Comparison of ENCODE assay signal across 8 cellular contexts in genomic region chr20:3744806-3745685, GRCh38. TPM values are rescaled to one million over a fixed set of nuclear protein-coding genes. Genes with fewer than 3 reads are reported as not detected.
DNase-seq lines count a peak whose midpoint lies in the region; ATAC-seq and TF ChIP-seq lines count a peak whose summit lies in the region.

No MANE protein-coding gene starts in this region.

- 46 to 51% methylated on average over 45 of the region's 45 CpGs for WGBS in upper lobe of left lung, 2 donors
- 30% methylated on average over 45 of the region's 45 CpGs for WGBS in prostate gland

- no peaks in the 10 kb centered on the region for H3K9me3 ChIP-seq in neural cell (ENCODE audit: low read length)
- no peaks in the 10 kb centered on the region for H3K9me3 ChIP-seq in upper lobe of left lung
- H3K9me3 ChIP-seq in prostate gland = no peaks in the 10 kb centered on the region

- no peaks in the 10 kb centered on the region for H3K79me2 ChIP-seq in neural cell (replicated peaks; ENCODE audit: insufficient read depth, low read length)

- TF ChIP-seq EP300 in neural cell (conservative IDR thresholded peaks at IDR 0.05; ENCODE audit: poor library complexity, severe bottlenecking) (no peak), upper lobe of left lung (IDR thresholded peaks at IDR 0.05) (no peak)

- H3K36me3 ChIP-seq in neural cell (ENCODE audit: insufficient read depth, low read length) (no peaks in the 10 kb centered on the region), upper lobe of left lung (peaks cover 0 to 71% (median 12%) of the 10 kb centered on the region in 4 donors), prostate gland (no peaks in the 10 kb centered on the region)

- H3K27ac ChIP-seq in neural cell (ENCODE audit: low read length) (no peak overlapping the region), upper lobe of left lung (peak overlapping the region in 3 of 4 donors; percentile 22 to 59 (median 49)), prostate gland (no peak overlapping the region)

- H3K27me3 ChIP-seq in neural cell (ENCODE audit: insufficient read depth, low read depth, low read length) = peaks cover 40% of the 10 kb centered on the region
- no peaks in the 10 kb centered on the region for H3K27me3 ChIP-seq in upper lobe of left lung
- H3K27me3 ChIP-seq in prostate gland (replicated peaks; ENCODE audit: insufficient read depth) = peaks cover 6% of the 10 kb centered on the region

- intact Hi-C loops in prostate gland (cut with DNase I) = no loop called here

- TF ChIP-seq CTCF in neural cell (IDR thresholded peaks at IDR 0.05; ENCODE audit: poor library complexity, severe bottlenecking) = no peak
- TF ChIP-seq CTCF in upper lobe of left lung (IDR thresholded peaks at IDR 0.05) = no peak
- TF ChIP-seq CTCF in prostate gland (IDR thresholded peaks at IDR 0.05) = no peak

- TF ChIP-seq POLR2A in upper lobe of left lung (IDR thresholded peaks at IDR 0.05) (no peak), prostate gland (IDR thresholded peaks at IDR 0.05) (no peak)

- peak; percentile 84 for ATAC-seq in effector memory CD8-positive, alpha-beta T cell (replicated peaks)
- peak; percentile 67 to 86 for ATAC-seq in upper lobe of left lung (ENCODE audit: low FRiP score in 2 of 2)

- no peaks in the 10 kb centered on the region for H3K9me3 Mint-ChIP-seq in effector memory CD8-positive, alpha-beta T cell

- no peak overlapping the region for H3K4me2 ChIP-seq in neural cell (ENCODE audit: low read length)

- peak overlapping the region; percentile 37 for H3K4me3 ChIP-seq in neural cell (ENCODE audit: low read length)
- H3K4me3 ChIP-seq in upper lobe of left lung = peak overlapping the region in 3 of 4 donors; percentile 16 to 32 (median 19)
- H3K4me3 ChIP-seq in prostate gland = no peak overlapping the region

- no peaks in the 10 kb centered on the region for H3F3A ChIP-seq in neural cell (ENCODE audit: insufficient read depth, low read length, poor library complexity, severe bottlenecking)

- H3K4me3 Mint-ChIP-seq in effector memory CD8-positive, alpha-beta T cell = peak overlapping the region; percentile 72 to 75

- no peaks in the 10 kb centered on the region for H3K36me3 Mint-ChIP-seq in effector memory CD8-positive, alpha-beta T cell (ENCODE audit: insufficient read depth)

- no peaks in the 10 kb centered on the region for H4K20me1 ChIP-seq in neural cell (ENCODE audit: insufficient read depth)

- peaks cover 24 to 35% (median 30%) of the 10 kb centered on the region in 4 donors for H3K4me1 ChIP-seq in upper lobe of left lung
- H3K4me1 ChIP-seq in prostate gland (replicated peaks) = peaks cover 3% of the 10 kb centered on the region

- peak; percentile 87 for DNase-seq in ELF-1 (ENCODE audit: low read depth, low spot score)
- DNase-seq in NCI-H187 (lab: John Stamatoyannopoulos, UW) = peak; percentile 38 to 74
- DNase-seq in activated CD4-positive, alpha-beta T cell treated with anti-CD3 and anti-CD28 coated beads, Interleukin-2, amount 50 U/mL, for 4 hours = peak; percentile 79 to 83
- peak; percentile 58 to 71 (median 70) for DNase-seq in effector memory CD8-positive, alpha-beta T cell
- DNase-seq in upper lobe of left lung = peak; percentile 74 to 90
- no peak for DNase-seq in GM03348 (ENCODE audit: low spot score)
- DNase-seq in prostate gland (ENCODE audit: low spot score) = no peak

- no peak overlapping the region for H2AFZ ChIP-seq in neural cell (ENCODE audit: low read depth, low read length)

- no peak for TF ChIP-seq RAD21 in neural cell (conservative IDR thresholded peaks at IDR 0.05)

- peaks cover 4 to 9% of the 10 kb centered on the region in 2 donors for H3K4me1 Mint-ChIP-seq in effector memory CD8-positive, alpha-beta T cell (ENCODE audit: low read depth in 2 of 2)

- no peaks in the 10 kb centered on the region for H3K9me2 ChIP-seq in neural cell (ENCODE audit: insufficient read depth, low read length)

- peak overlapping the region; percentile 42 to 67 for H3K27ac Mint-ChIP-seq in effector memory CD8-positive, alpha-beta T cell

- peaks cover 6 to 42% of the 10 kb centered on the region in 2 donors for H3K27me3 Mint-ChIP-seq in effector memory CD8-positive, alpha-beta T cell

- no peak overlapping the region for H3K9ac ChIP-seq in neural cell (ENCODE audit: low read length)

TF ChIP-seq in neural cell, 6 proteins besides CTCF, POLR2A, EP300 and RAD21:
- TF ChIP-seq REST (IDR thresholded peaks at IDR 0.05; ENCODE audit: borderline replicate concordance) (no peak), EZH2 (IDR thresholded peaks at IDR 0.05; ENCODE audit: borderline replicate concordance, insufficient read depth, low read length, poor library complexity, severe bottlenecking) (no peak)

RNA-seq across cellular contexts. Expression of gene HSPA12B, which starts 12.6 kb away (rescaled TPM):
- not detected in 2 replicates for polyA plus RNA-seq in neural cell
- polyA minus RNA-seq in neural cell = not detected in 2 replicates
- total RNA-seq in upper lobe of left lung (10 to 100 TPM; 18.4 to 53.7 (median 21.5) TPM), prostate gland (1 to 10 TPM; 3.9 to 9.4 TPM)

RNA-seq across cellular contexts. Expression of gene ADISSP, which starts 22.5 kb away (rescaled TPM):
- 39.8 and 48.7 TPM in 2 replicates for polyA plus RNA-seq in neural cell
- polyA minus RNA-seq in neural cell = 16.1 and 19.2 TPM in 2 replicates
- total RNA-seq in upper lobe of left lung (10 to 100 TPM in 5 of 6 donors, 1 to 10 TPM in 1; 6.7 to 41.9 (median 39.1) TPM), prostate gland (10 to 100 TPM; 11.8 to 14.6 TPM)

RNA-seq across cellular contexts. Expression of gene SIGLEC1, which starts 32.6 kb away (rescaled TPM):
- polyA plus RNA-seq in neural cell = 0.12 TPM in 1 of 2 replicates, not detected in the other
- polyA minus RNA-seq in neural cell = not detected in 2 replicates
- total RNA-seq in upper lobe of left lung (10 to 100 TPM; 14.4 to 69.9 (median 60.7) TPM), prostate gland (1 to 10 TPM in 1 of 2 donors, under 1 TPM in 1; 0.32 to 5.3 TPM)

RNA-seq across cellular contexts. Expression of gene SPEF1, which starts 36.2 kb away (rescaled TPM):
- polyA plus RNA-seq in neural cell = 0.58 and 2.8 TPM in 2 replicates
- polyA minus RNA-seq in neural cell = 0.58 and 0.73 TPM in 2 replicates
- total RNA-seq in upper lobe of left lung (10 to 100 TPM in 1 of 6 donors, 1 to 10 TPM in 4, under 1 TPM in 1; 0.34 to 15.1 (median 5.4) TPM), prostate gland (1 to 10 TPM in 1 of 2 donors, not detected in 1; 1.6 TPM)

RNA-seq across cellular contexts. Expression of gene CENPB, which starts 41.5 kb away (rescaled TPM):
- polyA plus RNA-seq in neural cell = 37.9 and 46.6 TPM in 2 replicates
- 78.1 and 94.0 TPM in 2 replicates for polyA minus RNA-seq in neural cell
- total RNA-seq in upper lobe of left lung (100 to 1,000 TPM in 2 of 6 donors, 10 to 100 TPM in 4; 56.6 to 125 (median 89.7) TPM), prostate gland (10 to 100 TPM; 76.6 to 86.9 TPM)

Comparison
In these comparisons a context has a peak if more than half of its experiments do, and no peak if none do; other contexts are left out.
1. DNase-seq: peak in ELF-1 (single experiment), NCI-H187 (2 of 2), activated CD4-positive, alpha-beta T cell treated with anti-CD3 and anti-CD28 coated beads, Interleukin-2, amount 50 U/mL, for 4 hours (2 of 2), effector memory CD8-positive, alpha-beta T cell (3 of 3) and upper lobe of left lung (2 of 2); none in GM03348 (single experiment) and prostate gland (single experiment).
2. H3K27ac ChIP-seq: peak in upper lobe of left lung (3 of 4); none in neural cell (single experiment) and prostate gland (0 of 2).
3. H3K4me3 ChIP-seq: peak in neural cell (single experiment) and upper lobe of left lung (3 of 4); none in prostate gland (0 of 2).